ENCODE assay signal across 8 cellular contexts in genomic region chr12:106303202-106303820, GRCh38. TPM values are rescaled to one million over a fixed set of nuclear protein-coding genes. Genes with fewer than 3 reads are reported as not detected.
DNase-seq lines count a peak whose midpoint lies in the region; ATAC-seq and TF ChIP-seq lines count a peak whose summit lies in the region.

No MANE protein-coding gene starts in this region.

- H3K4me3 ChIP-seq in GM12875 (ENCODE audit: low read depth, low read length) (peak overlapping the region; percentile 79), fibroblast of the aortic adventitia (ENCODE audit: low read depth, low read length) (peak overlapping the region; percentile 97)

- peak; percentile 76 for DNase-seq in HT-29 (ENCODE audit: low spot score)
- DNase-seq in RPMI8226 = peak; percentile 76
- peak; percentile 94 for DNase-seq in activated effector memory CD4-positive, alpha-beta T cell treated with anti-CD3 and anti-CD28 coated beads, Interleukin-2, amount 50 U/mL, for 16 hours
- peak; percentile 67 for DNase-seq in fibroblast of the aortic adventitia (ENCODE audit: low read depth)
- peak; percentile 81 for DNase-seq in nephron progenitor cell
- peak; percentile 80 for DNase-seq in stimulated activated naive CD8-positive, alpha-beta T cell treated with anti-CD3 and anti-CD28 coated beads, Interleukin-15, Interleukin-2, amounts not matched to agents 100 U/mL and 50 U/mL, for 24 hours

- peaks cover 56% of the 10 kb centered on the region for H3K4me1 Mint-ChIP-seq in nephron progenitor cell

- peaks cover 22% of the 10 kb centered on the region for H3K27me3 Mint-ChIP-seq in nephron progenitor cell (ENCODE audit: low read depth, poor library complexity)

- H3K36me3 Mint-ChIP-seq in nephron progenitor cell (ENCODE audit: low read depth) = no peaks in the 10 kb centered on the region

- no peaks in the 10 kb centered on the region for H3K9me3 Mint-ChIP-seq in nephron progenitor cell

- peak overlapping the region; percentile 69 for H3K27ac Mint-ChIP-seq in nephron progenitor cell

- H3K4me3 Mint-ChIP-seq in nephron progenitor cell = peak overlapping the region; percentile 90

- TF ChIP-seq CTCF in GM12875 (IDR thresholded peaks at IDR 0.05; ENCODE audit: borderline replicate concordance, insufficient read depth, low read depth, low read length) (no peak), fibroblast of the aortic adventitia (IDR thresholded peaks at IDR 0.05; ENCODE audit: insufficient read depth, low read length) (no peak), nephron progenitor cell (IDR thresholded peaks at IDR 0.05) (no peak)

- ATAC-seq in stimulated activated naive CD8-positive, alpha-beta T cell treated with anti-CD3 and anti-CD28 coated beads, Interleukin-15, Interleukin-2, amounts not matched to agents 100 U/mL and 50 U/mL, for 24 hours = peak; percentile 41
- no peak for ATAC-seq in HG02623 (IDR thresholded peaks at IDR 0.05; ENCODE audit: unreplicated experiment)

RNA-seq across cellular contexts. Expression of gene TCP11L2, which starts 0.8 kb away (rescaled TPM):
- total RNA-seq in HT-29 (2014; rRNA removed; shearing (Covaris generic)) = 8.0 and 8.7 TPM in 2 replicates
- 36.1 and 42.4 TPM in 2 replicates for total RNA-seq in fibroblast of the aortic adventitia (ENCODE audit: low replicate concordance)

RNA-seq across cellular contexts. Expression of gene POLR3B, which starts 54.2 kb away (rescaled TPM):
- 6.2 and 6.9 TPM in 2 replicates for total RNA-seq in HT-29 (2014; rRNA removed; shearing (Covaris generic))
- 11.1 and 18.5 TPM in 2 replicates for total RNA-seq in fibroblast of the aortic adventitia (ENCODE audit: low replicate concordance)

RNA-seq across cellular contexts. Expression of gene CKAP4, which starts 55.5 kb away (rescaled TPM):
- 8.1 and 9.1 TPM in 2 replicates for total RNA-seq in HT-29 (2014; rRNA removed; shearing (Covaris generic))
- total RNA-seq in fibroblast of the aortic adventitia (ENCODE audit: low replicate concordance) = 162 and 217 TPM in 2 replicates

Comparison
In these comparisons a context has a peak if more than half of its experiments do, and no peak if none do; other contexts are left out.
1. RNA of gene CKAP4, which starts 55.5 kb away (total RNA-seq): 162 to 217 TPM in fibroblast of the aortic adventitia; 8.1 to 9.1 TPM in HT-29; every median in the first group is over 10 times any median in the second.
2. Peak in every context shown above with its lines, with median percentiles within 50 percentile points of each other: DNase-seq.